In genomic region chr21:36069713-36070573, GRCh38 we compare ENCODE assay signal across 1 cellular context.
TF ChIP-seq lines count a peak whose summit lies in the region.

TSS of gene CBR1 (plus strand) at chr21:36070024. CDS start at chr21:36070116, 92 bp downstream.

TF ChIP-seq in HepG2, 621 proteins besides CTCF, POLR2A, EP300 and RAD21 (continued from another document and continues in another):
- TF ChIP-seq SPEN (CRISPR knock-in tag; IDR thresholded peaks at IDR 0.05; ENCODE audit: low read depth), result no peak; the same call in 1 of the 2 replicates
- no peak for TF ChIP-seq HNF4G (IDR thresholded peaks at IDR 0.05; ENCODE audit: borderline replicate concordance, low read depth, low read length)
- no peak for TF ChIP-seq HNF4G (CRISPR knock-in tag; IDR thresholded peaks at IDR 0.05; ENCODE audit: borderline replicate concordance, low read depth)
- 0 out of 2 replicates have a peak, but pooled peaks have one; percentile 13 for TF ChIP-seq ZMYM2 (CRISPR knock-in tag; IDR thresholded peaks at IDR 0.05)
- no peak for TF ChIP-seq NR2C2 (CRISPR knock-in tag; IDR thresholded peaks at IDR 0.05; ENCODE audit: borderline replicate concordance)
- TF ChIP-seq, protein P1, sequence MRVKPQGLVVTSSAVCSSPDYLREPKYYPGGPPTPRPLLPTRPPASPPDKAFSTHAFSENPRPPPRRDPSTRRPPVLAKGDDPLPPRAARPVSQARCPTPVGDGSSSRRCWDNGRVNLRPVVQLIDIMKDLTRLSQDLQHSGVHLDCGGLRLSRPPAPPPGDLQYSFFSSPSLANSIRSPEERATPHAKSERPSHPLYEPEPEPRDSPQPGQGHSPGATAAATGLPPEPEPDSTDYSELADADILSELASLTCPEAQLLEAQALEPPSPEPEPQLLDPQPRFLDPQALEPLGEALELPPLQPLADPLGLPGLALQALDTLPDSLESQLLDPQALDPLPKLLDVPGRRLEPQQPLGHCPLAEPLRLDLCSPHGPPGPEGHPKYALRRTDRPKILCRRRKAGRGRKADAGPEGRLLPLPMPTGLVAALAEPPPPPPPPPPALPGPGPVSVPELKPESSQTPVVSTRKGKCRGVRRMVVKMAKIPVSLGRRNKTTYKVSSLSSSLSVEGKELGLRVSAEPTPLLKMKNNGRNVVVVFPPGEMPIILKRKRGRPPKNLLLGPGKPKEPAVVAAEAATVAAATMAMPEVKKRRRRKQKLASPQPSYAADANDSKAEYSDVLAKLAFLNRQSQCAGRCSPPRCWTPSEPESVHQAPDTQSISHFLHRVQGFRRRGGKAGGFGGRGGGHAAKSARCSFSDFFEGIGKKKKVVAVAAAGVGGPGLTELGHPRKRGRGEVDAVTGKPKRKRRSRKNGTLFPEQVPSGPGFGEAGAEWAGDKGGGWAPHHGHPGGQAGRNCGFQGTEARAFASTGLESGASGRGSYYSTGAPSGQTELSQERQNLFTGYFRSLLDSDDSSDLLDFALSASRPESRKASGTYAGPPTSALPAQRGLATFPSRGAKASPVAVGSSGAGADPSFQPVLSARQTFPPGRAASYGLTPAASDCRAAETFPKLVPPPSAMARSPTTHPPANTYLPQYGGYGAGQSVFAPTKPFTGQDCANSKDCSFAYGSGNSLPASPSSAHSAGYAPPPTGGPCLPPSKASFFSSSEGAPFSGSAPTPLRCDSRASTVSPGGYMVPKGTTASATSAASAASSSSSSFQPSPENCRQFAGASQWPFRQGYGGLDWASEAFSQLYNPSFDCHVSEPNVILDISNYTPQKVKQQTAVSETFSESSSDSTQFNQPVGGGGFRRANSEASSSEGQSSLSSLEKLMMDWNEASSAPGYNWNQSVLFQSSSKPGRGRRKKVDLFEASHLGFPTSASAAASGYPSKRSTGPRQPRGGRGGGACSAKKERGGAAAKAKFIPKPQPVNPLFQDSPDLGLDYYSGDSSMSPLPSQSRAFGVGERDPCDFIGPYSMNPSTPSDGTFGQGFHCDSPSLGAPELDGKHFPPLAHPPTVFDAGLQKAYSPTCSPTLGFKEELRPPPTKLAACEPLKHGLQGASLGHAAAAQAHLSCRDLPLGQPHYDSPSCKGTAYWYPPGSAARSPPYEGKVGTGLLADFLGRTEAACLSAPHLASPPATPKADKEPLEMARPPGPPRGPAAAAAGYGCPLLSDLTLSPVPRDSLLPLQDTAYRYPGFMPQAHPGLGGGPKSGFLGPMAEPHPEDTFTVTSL (CRISPR knock-in tag; IDR thresholded peaks at IDR 0.05; ENCODE audit: borderline replicate concordance), result 0 out of 2 replicates have a peak, but pooled peaks have one; percentile 20
- TF ChIP-seq ZNF234 (CRISPR knock-in tag; conservative IDR thresholded peaks at IDR 0.05), result no peak
- TF ChIP-seq BRF2 (CRISPR knock-in tag; IDR thresholded peaks at IDR 0.05), result 0 out of 2 replicates have a peak, but pooled peaks have one; percentile 17
- TF ChIP-seq ZNF383 (CRISPR knock-in tag; IDR thresholded peaks at IDR 0.05; ENCODE audit: borderline replicate concordance), result no peak
- TF ChIP-seq ZSCAN20 (CRISPR knock-in tag; IDR thresholded peaks at IDR 0.05; ENCODE audit: borderline replicate concordance), result 0 out of 2 replicates have a peak, but pooled peaks have one; percentile 52
- no peak; the same call in 1 of the 2 replicates for TF ChIP-seq ERF (CRISPR knock-in tag; IDR thresholded peaks at IDR 0.05)
- TF ChIP-seq MED8 (CRISPR knock-in tag; IDR thresholded peaks at IDR 0.05; ENCODE audit: insufficient replicate concordance), result no peak
- 0 out of 2 replicates have a peak, but pooled peaks have one; percentile 34 for TF ChIP-seq WIZ (CRISPR knock-in tag; IDR thresholded peaks at IDR 0.05)
- no peak for TF ChIP-seq ZHX1 (CRISPR knock-in tag; IDR thresholded peaks at IDR 0.05; ENCODE audit: low read depth)
- no peak for TF ChIP-seq SP1 (IDR thresholded peaks at IDR 0.05)
- TF ChIP-seq SP1 (CRISPR knock-in tag; IDR thresholded peaks at IDR 0.05), result no peak
- TF ChIP-seq, protein P2, sequence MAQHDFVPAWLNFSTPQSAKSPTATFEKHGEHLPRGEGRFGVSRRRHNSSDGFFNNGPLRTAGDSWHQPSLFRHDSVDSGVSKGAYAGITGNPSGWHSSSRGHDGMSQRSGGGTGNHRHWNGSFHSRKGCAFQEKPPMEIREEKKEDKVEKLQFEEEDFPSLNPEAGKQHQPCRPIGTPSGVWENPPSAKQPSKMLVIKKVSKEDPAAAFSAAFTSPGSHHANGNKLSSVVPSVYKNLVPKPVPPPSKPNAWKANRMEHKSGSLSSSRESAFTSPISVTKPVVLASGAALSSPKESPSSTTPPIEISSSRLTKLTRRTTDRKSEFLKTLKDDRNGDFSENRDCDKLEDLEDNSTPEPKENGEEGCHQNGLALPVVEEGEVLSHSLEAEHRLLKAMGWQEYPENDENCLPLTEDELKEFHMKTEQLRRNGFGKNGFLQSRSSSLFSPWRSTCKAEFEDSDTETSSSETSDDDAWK (CRISPR knock-in tag; IDR thresholded peaks at IDR 0.05), result no peak
- no peak for TF ChIP-seq NFKB2 (CRISPR knock-in tag; IDR thresholded peaks at IDR 0.05; ENCODE audit: borderline replicate concordance)
- no peak for TF ChIP-seq ZNF713 (CRISPR knock-in tag; IDR thresholded peaks at IDR 0.05)
- no peak for TF ChIP-seq KDM6A (CRISPR knock-in tag; IDR thresholded peaks at IDR 0.05; ENCODE audit: low read depth)
- no peak for TF ChIP-seq ZNF143 (CRISPR knock-in tag; IDR thresholded peaks at IDR 0.05)
- TF ChIP-seq, protein P3, sequence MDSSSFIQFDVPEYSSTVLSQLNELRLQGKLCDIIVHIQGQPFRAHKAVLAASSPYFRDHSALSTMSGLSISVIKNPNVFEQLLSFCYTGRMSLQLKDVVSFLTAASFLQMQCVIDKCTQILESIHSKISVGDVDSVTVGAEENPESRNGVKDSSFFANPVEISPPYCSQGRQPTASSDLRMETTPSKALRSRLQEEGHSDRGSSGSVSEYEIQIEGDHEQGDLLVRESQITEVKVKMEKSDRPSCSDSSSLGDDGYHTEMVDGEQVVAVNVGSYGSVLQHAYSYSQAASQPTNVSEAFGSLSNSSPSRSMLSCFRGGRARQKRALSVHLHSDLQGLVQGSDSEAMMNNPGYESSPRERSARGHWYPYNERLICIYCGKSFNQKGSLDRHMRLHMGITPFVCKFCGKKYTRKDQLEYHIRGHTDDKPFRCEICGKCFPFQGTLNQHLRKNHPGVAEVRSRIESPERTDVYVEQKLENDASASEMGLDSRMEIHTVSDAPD (CRISPR knock-in tag; IDR thresholded peaks at IDR 0.05), result no peak
- TF ChIP-seq ZNF230 (CRISPR knock-in tag; IDR thresholded peaks at IDR 0.05), result no peak
- TF ChIP-seq HNRNPLL (IDR thresholded peaks at IDR 0.05; ENCODE audit: low read depth, low read length, poor library complexity, severe bottlenecking), result peak; percentile 62
- TF ChIP-seq ZNF879 (CRISPR knock-in tag; IDR thresholded peaks at IDR 0.05), result no peak
- TF ChIP-seq ATF5 (CRISPR knock-in tag; IDR thresholded peaks at IDR 0.05; ENCODE audit: low read depth), result no peak
- no peak for TF ChIP-seq TCF7L2 (IDR thresholded peaks at IDR 0.05; ENCODE audit: low read depth, low read length)
- TF ChIP-seq NR2F1 (CRISPR knock-in tag; IDR thresholded peaks at IDR 0.05), result no peak
- no peak for TF ChIP-seq ZNF235 (CRISPR knock-in tag; IDR thresholded peaks at IDR 0.05; ENCODE audit: borderline replicate concordance)
- no peak for TF ChIP-seq GMEB1 (CRISPR knock-in tag; IDR thresholded peaks at IDR 0.05; ENCODE audit: borderline replicate concordance)
- TF ChIP-seq, protein P4, sequence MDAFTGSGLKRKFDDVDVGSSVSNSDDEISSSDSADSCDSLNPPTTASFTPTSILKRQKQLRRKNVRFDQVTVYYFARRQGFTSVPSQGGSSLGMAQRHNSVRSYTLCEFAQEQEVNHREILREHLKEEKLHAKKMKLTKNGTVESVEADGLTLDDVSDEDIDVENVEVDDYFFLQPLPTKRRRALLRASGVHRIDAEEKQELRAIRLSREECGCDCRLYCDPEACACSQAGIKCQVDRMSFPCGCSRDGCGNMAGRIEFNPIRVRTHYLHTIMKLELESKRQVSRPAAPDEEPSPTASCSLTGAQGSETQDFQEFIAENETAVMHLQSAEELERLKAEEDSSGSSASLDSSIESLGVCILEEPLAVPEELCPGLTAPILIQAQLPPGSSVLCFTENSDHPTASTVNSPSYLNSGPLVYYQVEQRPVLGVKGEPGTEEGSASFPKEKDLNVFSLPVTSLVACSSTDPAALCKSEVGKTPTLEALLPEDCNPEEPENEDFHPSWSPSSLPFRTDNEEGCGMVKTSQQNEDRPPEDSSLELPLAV (CRISPR knock-in tag; conservative IDR thresholded peaks at IDR 0.05; ENCODE audit: low read depth), result no peak
- no peak for TF ChIP-seq ZNF225 (CRISPR knock-in tag; IDR thresholded peaks at IDR 0.05)
- no peak for TF ChIP-seq U2AF2 (IDR thresholded peaks at IDR 0.05; ENCODE audit: low read depth, low read length)
- no peak for TF ChIP-seq GABPA (IDR thresholded peaks at IDR 0.05; ENCODE audit: low read depth, low read length)
- 0 out of 2 replicates have a peak, but pooled peaks have one; percentile 51 for TF ChIP-seq GABPA (CRISPR knock-in tag; IDR thresholded peaks at IDR 0.05; ENCODE audit: low read depth)
- TF ChIP-seq, protein P5, sequence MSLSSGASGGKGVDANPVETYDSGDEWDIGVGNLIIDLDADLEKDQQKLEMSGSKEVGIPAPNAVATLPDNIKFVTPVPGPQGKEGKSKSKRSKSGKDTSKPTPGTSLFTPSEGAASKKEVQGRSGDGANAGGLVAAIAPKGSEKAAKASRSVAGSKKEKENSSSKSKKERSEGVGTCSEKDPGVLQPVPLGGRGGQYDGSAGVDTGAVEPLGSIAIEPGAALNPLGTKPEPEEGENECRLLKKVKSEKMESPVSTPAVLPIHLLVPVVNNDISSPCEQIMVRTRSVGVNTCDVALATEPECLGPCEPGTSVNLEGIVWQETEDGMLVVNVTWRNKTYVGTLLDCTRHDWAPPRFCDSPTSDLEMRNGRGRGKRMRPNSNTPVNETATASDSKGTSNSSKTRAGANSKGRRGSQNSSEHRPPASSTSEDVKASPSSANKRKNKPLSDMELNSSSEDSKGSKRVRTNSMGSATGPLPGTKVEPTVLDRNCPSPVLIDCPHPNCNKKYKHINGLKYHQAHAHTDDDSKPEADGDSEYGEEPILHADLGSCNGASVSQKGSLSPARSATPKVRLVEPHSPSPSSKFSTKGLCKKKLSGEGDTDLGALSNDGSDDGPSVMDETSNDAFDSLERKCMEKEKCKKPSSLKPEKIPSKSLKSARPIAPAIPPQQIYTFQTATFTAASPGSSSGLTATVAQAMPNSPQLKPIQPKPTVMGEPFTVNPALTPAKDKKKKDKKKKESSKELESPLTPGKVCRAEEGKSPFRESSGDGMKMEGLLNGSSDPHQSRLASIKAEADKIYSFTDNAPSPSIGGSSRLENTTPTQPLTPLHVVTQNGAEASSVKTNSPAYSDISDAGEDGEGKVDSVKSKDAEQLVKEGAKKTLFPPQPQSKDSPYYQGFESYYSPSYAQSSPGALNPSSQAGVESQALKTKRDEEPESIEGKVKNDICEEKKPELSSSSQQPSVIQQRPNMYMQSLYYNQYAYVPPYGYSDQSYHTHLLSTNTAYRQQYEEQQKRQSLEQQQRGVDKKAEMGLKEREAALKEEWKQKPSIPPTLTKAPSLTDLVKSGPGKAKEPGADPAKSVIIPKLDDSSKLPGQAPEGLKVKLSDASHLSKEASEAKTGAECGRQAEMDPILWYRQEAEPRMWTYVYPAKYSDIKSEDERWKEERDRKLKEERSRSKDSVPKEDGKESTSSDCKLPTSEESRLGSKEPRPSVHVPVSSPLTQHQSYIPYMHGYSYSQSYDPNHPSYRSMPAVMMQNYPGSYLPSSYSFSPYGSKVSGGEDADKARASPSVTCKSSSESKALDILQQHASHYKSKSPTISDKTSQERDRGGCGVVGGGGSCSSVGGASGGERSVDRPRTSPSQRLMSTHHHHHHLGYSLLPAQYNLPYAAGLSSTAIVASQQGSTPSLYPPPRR (CRISPR knock-in tag; IDR thresholded peaks at IDR 0.05; ENCODE audit: borderline replicate concordance), result 0 out of 2 replicates have a peak, but pooled peaks have one; percentile 40
- 0 out of 2 replicates have a peak, but pooled peaks have one; percentile 58 for TF ChIP-seq ZNF709 (CRISPR knock-in tag; IDR thresholded peaks at IDR 0.05)
- no peak for TF ChIP-seq TBP (CRISPR knock-in tag; IDR thresholded peaks at IDR 0.05)
- no peak for TF ChIP-seq ZFP36L1 (CRISPR knock-in tag; IDR thresholded peaks at IDR 0.05)
- TF ChIP-seq ZNF614 (CRISPR knock-in tag; IDR thresholded peaks at IDR 0.05; ENCODE audit: borderline replicate concordance), result no peak
- TF ChIP-seq ADNP (CRISPR knock-in tag; IDR thresholded peaks at IDR 0.05), result no peak; the same call in 1 of the 2 replicates
